Comparison of ENCODE assay signal across 1 cellular context in the genomic region with DNA sequence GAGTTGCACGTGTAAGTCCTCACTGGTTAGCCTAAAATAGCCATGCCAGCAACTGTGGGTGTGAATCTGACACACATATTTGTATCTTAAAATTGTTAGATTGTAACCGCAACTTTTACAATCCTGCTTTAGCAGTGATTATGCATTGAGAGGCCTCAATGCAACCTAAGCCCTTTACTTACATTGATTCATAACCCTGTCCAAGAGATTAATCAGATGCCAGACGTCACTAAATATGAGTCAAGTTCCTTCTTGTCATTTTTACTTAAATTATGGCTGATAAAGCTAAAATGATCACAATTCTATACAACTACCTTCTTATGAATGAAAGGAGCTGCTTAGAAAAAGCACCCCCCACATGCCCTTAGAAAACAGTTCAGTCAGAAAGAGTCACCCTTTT.
TF ChIP-seq lines count a peak whose summit lies in the region.

No MANE protein-coding gene starts in this region.

TF ChIP-seq in SK-N-SH, 30 proteins besides CTCF, POLR2A, EP300 and RAD21 (continued from another document):
- TF ChIP-seq, protein P1, sequence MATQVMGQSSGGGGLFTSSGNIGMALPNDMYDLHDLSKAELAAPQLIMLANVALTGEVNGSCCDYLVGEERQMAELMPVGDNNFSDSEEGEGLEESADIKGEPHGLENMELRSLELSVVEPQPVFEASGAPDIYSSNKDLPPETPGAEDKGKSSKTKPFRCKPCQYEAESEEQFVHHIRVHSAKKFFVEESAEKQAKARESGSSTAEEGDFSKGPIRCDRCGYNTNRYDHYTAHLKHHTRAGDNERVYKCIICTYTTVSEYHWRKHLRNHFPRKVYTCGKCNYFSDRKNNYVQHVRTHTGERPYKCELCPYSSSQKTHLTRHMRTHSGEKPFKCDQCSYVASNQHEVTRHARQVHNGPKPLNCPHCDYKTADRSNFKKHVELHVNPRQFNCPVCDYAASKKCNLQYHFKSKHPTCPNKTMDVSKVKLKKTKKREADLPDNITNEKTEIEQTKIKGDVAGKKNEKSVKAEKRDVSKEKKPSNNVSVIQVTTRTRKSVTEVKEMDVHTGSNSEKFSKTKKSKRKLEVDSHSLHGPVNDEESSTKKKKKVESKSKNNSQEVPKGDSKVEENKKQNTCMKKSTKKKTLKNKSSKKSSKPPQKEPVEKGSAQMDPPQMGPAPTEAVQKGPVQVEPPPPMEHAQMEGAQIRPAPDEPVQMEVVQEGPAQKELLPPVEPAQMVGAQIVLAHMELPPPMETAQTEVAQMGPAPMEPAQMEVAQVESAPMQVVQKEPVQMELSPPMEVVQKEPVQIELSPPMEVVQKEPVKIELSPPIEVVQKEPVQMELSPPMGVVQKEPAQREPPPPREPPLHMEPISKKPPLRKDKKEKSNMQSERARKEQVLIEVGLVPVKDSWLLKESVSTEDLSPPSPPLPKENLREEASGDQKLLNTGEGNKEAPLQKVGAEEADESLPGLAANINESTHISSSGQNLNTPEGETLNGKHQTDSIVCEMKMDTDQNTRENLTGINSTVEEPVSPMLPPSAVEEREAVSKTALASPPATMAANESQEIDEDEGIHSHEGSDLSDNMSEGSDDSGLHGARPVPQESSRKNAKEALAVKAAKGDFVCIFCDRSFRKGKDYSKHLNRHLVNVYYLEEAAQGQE (IDR thresholded peaks at IDR 0.05; ENCODE audit: low read depth, low read length): no peak
- TF ChIP-seq, protein P2, sequence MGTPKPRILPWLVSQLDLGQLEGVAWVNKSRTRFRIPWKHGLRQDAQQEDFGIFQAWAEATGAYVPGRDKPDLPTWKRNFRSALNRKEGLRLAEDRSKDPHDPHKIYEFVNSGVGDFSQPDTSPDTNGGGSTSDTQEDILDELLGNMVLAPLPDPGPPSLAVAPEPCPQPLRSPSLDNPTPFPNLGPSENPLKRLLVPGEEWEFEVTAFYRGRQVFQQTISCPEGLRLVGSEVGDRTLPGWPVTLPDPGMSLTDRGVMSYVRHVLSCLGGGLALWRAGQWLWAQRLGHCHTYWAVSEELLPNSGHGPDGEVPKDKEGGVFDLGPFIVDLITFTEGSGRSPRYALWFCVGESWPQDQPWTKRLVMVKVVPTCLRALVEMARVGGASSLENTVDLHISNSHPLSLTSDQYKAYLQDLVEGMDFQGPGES (IDR thresholded peaks at IDR 0.05; ENCODE audit: low read depth, low read length): no peak
- TF ChIP-seq YY1 (IDR thresholded peaks at IDR 0.05; ENCODE audit: low read depth) (no peak), GATA2 (CRISPR knock-in tag; IDR thresholded peaks at IDR 0.05) (no peak), RCOR1 (IDR thresholded peaks at IDR 0.05; ENCODE audit: low read length) (no peak), RFX5 (IDR thresholded peaks at IDR 0.05; ENCODE audit: low read length) (no peak), FOSL2 (IDR thresholded peaks at IDR 0.05; ENCODE audit: borderline replicate concordance, low read depth) (no peak), POLR2AphosphoS5 (IDR thresholded peaks at IDR 0.05; ENCODE audit: low read depth, low read length) (no peak), SIN3A (IDR thresholded peaks at IDR 0.05; ENCODE audit: borderline replicate concordance, low read depth, low read length) (no peak), NRF1 (IDR thresholded peaks at IDR 0.05; ENCODE audit: low read depth, low read length) (no peak)
- TF ChIP-seq, protein P3, sequence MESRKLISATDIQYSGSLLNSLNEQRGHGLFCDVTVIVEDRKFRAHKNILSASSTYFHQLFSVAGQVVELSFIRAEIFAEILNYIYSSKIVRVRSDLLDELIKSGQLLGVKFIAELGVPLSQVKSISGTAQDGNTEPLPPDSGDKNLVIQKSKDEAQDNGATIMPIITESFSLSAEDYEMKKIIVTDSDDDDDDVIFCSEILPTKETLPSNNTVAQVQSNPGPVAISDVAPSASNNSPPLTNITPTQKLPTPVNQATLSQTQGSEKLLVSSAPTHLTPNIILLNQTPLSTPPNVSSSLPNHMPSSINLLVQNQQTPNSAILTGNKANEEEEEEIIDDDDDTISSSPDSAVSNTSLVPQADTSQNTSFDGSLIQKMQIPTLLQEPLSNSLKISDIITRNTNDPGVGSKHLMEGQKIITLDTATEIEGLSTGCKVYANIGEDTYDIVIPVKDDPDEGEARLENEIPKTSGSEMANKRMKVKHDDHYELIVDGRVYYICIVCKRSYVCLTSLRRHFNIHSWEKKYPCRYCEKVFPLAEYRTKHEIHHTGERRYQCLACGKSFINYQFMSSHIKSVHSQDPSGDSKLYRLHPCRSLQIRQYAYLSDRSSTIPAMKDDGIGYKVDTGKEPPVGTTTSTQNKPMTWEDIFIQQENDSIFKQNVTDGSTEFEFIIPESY (IDR thresholded peaks at IDR 0.05; ENCODE audit: borderline replicate concordance, low read depth): no peak
- TF ChIP-seq, protein P4, sequence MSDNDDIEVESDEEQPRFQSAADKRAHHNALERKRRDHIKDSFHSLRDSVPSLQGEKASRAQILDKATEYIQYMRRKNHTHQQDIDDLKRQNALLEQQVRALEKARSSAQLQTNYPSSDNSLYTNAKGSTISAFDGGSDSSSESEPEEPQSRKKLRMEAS (IDR thresholded peaks at IDR 0.05; ENCODE audit: low read depth): no peak
